ENCODE assay signal across 1 cellular context in the genomic region with DNA sequence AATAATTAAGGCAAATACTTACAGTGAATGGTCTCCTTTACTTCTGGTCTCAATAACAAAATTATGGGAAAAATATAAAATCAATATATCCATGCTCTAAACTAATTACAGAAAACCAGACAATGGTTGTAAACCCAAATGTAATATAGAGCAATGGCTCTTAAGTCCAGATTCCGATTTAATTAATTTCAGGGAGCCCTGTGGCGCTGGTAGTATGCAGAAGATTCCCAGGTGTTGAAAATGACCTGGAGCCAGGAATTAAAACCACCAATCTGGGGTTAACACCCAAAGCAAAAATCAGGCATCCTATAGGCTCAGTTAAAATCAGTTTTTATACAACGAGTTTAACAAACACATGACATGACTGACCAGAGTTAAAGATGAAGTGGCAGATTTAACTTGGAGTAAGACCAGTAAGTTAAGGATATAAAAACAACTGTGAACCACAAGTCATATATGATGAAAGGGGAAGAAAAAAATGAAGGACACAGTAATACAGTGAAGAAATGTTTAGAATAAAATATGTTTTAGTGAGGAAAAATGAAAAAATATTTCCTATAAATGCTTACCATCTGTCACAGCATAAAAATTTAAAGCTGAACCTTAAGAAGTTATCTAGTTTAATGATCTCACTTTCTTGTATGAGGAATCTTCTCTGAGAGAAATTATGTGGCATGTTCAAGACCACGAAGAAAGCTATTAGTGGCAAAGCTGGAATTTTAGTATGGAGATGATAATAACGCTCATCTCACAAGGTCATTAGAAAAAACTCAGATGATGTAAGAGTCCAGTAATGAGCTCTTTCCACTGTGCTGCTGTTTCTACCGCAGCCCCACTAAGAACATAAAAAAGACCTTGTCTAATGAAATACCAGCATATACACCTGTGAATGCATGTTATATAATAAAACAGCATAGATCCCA.
TF ChIP-seq lines count a peak whose summit lies in the region.

No MANE protein-coding gene starts in this region.

TF ChIP-seq in K562, 482 proteins besides CTCF, POLR2A, EP300 and RAD21 (continued from another document):
- TF ChIP-seq, protein P1, sequence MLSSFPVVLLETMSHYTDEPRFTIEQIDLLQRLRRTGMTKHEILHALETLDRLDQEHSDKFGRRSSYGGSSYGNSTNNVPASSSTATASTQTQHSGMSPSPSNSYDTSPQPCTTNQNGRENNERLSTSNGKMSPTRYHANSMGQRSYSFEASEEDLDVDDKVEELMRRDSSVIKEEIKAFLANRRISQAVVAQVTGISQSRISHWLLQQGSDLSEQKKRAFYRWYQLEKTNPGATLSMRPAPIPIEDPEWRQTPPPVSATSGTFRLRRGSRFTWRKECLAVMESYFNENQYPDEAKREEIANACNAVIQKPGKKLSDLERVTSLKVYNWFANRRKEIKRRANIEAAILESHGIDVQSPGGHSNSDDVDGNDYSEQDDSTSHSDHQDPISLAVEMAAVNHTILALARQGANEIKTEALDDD (IDR thresholded peaks at IDR 0.05) = peak; percentile 51; the same call in 1 of the 2 replicates
- TF ChIP-seq ZNF121 (CRISPR knock-in tag; conservative IDR thresholded peaks at IDR 0.05) = no peak
- no peak for TF ChIP-seq CHD4 (IDR thresholded peaks at IDR 0.05; ENCODE audit: insufficient read depth, insufficient replicate concordance, low read depth, low read length, poor library complexity, severe bottlenecking)
- no peak for TF ChIP-seq KLF10 (CRISPR knock-in tag; IDR thresholded peaks at IDR 0.05)
- no peak for TF ChIP-seq ZFP36 (IDR thresholded peaks at IDR 0.05; ENCODE audit: low read depth, low read length, partially characterized antibody)
- TF ChIP-seq GTF2B (IDR thresholded peaks at IDR 0.05; ENCODE audit: extremely low read depth, insufficient read length) = no peak
- TF ChIP-seq NFIC (IDR thresholded peaks at IDR 0.05) = no peak
- no peak for TF ChIP-seq MEIS2 (IDR thresholded peaks at IDR 0.05; ENCODE audit: partially characterized antibody)
- TF ChIP-seq CEBPG (CRISPR knock-in tag; IDR thresholded peaks at IDR 0.05) = peak; percentile 72
- TF ChIP-seq CEBPG (tag; conservative IDR thresholded peaks at IDR 0.05 in 1 of 2, IDR thresholded peaks at IDR 0.05 in 1 of 2) = peak; percentile 50 to 89; a peak in 3 of 4 replicates
- no peak for TF ChIP-seq XRCC4 (IDR thresholded peaks at IDR 0.05; ENCODE audit: extremely low read depth, insufficient read depth, insufficient read length)
- no peak for TF ChIP-seq ZNF318 (IDR thresholded peaks at IDR 0.05; ENCODE audit: borderline replicate concordance in 1 of 2, low read depth in 1 of 2)
- TF ChIP-seq ZNF507 (tag; conservative IDR thresholded peaks at IDR 0.05) = no peak
- TF ChIP-seq GTF2A2 (tag; IDR thresholded peaks at IDR 0.05) = no peak
- TF ChIP-seq CHCHD3 (CRISPR knock-in tag; IDR thresholded peaks at IDR 0.05) = no peak
- TF ChIP-seq CGGBP1 (CRISPR knock-in tag; IDR thresholded peaks at IDR 0.05) = no peak
- no peak for TF ChIP-seq ELF1 (tag; IDR thresholded peaks at IDR 0.05)
- no peak for TF ChIP-seq BMI1 (IDR thresholded peaks at IDR 0.05; ENCODE audit: low read length)
- no peak for TF ChIP-seq CREB3 (tag; conservative IDR thresholded peaks at IDR 0.05; ENCODE audit: low read depth)
